ENCODE assay signal across 8 cellular contexts in the genomic region with DNA sequence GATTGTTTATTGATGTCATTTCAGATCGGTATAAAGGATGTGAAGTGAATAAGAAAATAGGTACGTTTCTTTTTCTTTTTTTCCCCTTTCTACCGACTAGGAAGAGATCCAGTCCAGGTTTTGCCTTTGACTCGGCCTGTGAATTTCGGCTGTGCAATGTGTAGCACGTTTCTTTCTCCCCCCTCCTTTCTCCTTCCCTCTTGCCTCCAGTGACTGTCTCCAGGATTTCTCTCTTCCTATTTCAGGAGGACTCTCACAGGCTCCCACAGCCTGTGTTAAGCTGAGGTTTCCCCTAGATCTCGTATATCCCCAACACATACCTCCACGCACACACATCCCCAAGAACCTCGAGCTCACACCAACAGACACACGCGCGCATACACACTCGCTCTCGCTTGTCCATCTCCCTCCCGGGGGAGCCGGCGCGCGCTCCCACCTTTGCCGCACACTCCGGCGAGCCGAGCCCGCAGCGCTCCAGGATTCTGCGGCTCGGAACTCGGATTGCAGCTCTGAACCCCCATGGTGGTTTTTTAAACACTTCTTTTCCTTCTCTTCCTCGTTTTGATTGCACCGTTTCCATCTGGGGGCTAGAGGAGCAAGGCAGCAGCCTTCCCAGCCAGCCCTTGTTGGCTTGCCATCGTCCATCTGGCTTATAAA. TPM values are rescaled to one million over a fixed set of nuclear protein-coding genes. Genes with fewer than 3 reads are reported as not detected.
A peak's percentile ranks its signal among the peaks of the same experiment; 100 is the strongest.
DNase-seq lines count a peak whose midpoint lies in the region; ATAC-seq and TF ChIP-seq lines count a peak whose summit lies in the region.

A gene (plus strand): TSS at position 185 of the 657 bp plus-strand sequence.

- DNase-seq in A172 (ENCODE audit: low spot score) (peak; percentile 86), erythroblast (lab: John Stamatoyannopoulos, UW) (peak; percentile 1 to 2), mucosa of gallbladder (ENCODE audit: low spot score) (peak; percentile 48), Calu3 (no peak)
- DNase-seq in activated CD4-positive, alpha-beta T cell treated with anti-CD3 and anti-CD28 coated beads for 1 hour = no peak

- peak within 1 kb of the TSS; percentile 84 for H3K4me3 ChIP-seq in HUES6 (ENCODE audit: low read depth, low read length)

- CTCF ChIA-PET in Calu3 (lab: Charles Lee) = no interaction called here

- peaks cover 60% of the 10 kb centered on the region for H3K4me1 ChIP-seq in HUES6 (ENCODE audit: control insufficient read depth, insufficient read depth, low read length)

- no peaks in the 10 kb centered on the region for H3K27me3 Mint-ChIP-seq in Calu3 (ENCODE audit: unreplicated experiment)

- no peaks in the 10 kb centered on the region for H3K27me3 ChIP-seq in HUES6 (ENCODE audit: control insufficient read depth, insufficient read depth, low read length)

- H3K9ac ChIP-seq in HUES6 (ENCODE audit: low read length) = peak within 1 kb of the TSS; percentile 95

- peaks cover 6% of the 10 kb centered on the region for H3K9me3 Mint-ChIP-seq in Calu3 (ENCODE audit: low read depth, unreplicated experiment)

- ATAC-seq in GM21723 (IDR thresholded peaks at IDR 0.05; ENCODE audit: unreplicated experiment) = no peak

- no peaks in the 10 kb centered on the region for H3K4me1 Mint-ChIP-seq in Calu3 (ENCODE audit: low read depth, unreplicated experiment)

- no peak within 1 kb of the TSS for H3K27ac Mint-ChIP-seq in Calu3 (ENCODE audit: unreplicated experiment)

- no peak for TF ChIP-seq POLR2A in erythroblast (IDR thresholded peaks at IDR 0.05; ENCODE audit: low read length)

- no TSS peak for BruUV-seq in Calu3 (replicated peaks; lab: Mats Ljungman, UMichigan)

- no peaks in the 10 kb centered on the region for H3K36me3 ChIP-seq in HUES6 (ENCODE audit: control insufficient read depth, insufficient read depth, low read length)

- H3K9me3 ChIP-seq in HUES6 (ENCODE audit: control insufficient read depth, insufficient read depth, low read depth, low read length) = no peaks in the 10 kb centered on the region

- no peak within 1 kb of the TSS for H3K4me3 Mint-ChIP-seq in Calu3 (ENCODE audit: low read depth, unreplicated experiment)

- H3K27ac ChIP-seq in HUES6 (ENCODE audit: low read depth, low read length) = peak within 1 kb of the TSS; percentile 85

- intact Hi-C loops in Calu3 (cut with micrococcal nuclease; ENCODE audit: unreplicated experiment) = no loop called here

- no peaks in the 10 kb centered on the region for H3K36me3 Mint-ChIP-seq in Calu3 (ENCODE audit: insufficient read depth, unreplicated experiment)

- no peak for TF ChIP-seq CTCF in Calu3 (IDR thresholded peaks at IDR 0.05; ENCODE audit: unreplicated experiment)

TF ChIP-seq in PFSK-1, 5 proteins besides CTCF, POLR2A, EP300 and RAD21:
- 0 out of 2 replicates have a peak, but pooled peaks have one; percentile 66 for TF ChIP-seq SIN3A (IDR thresholded peaks at IDR 0.05; ENCODE audit: borderline replicate concordance, insufficient read depth, low read length)
- TF ChIP-seq FOXP2 (optimal IDR thresholded peaks at IDR 0.05; ENCODE audit: borderline replicate concordance, extremely low read depth, extremely low read length, insufficient read depth) = peak; percentile 10
- TF ChIP-seq TAF1 (IDR thresholded peaks at IDR 0.05; ENCODE audit: borderline replicate concordance, insufficient read depth, low read length) = peak; percentile 94
- TF ChIP-seq POLR2AphosphoS5 (IDR thresholded peaks at IDR 0.05; ENCODE audit: low read depth, low read length) = peak; percentile 89; the same call in 1 of the 2 replicates
- TF ChIP-seq, protein P1, sequence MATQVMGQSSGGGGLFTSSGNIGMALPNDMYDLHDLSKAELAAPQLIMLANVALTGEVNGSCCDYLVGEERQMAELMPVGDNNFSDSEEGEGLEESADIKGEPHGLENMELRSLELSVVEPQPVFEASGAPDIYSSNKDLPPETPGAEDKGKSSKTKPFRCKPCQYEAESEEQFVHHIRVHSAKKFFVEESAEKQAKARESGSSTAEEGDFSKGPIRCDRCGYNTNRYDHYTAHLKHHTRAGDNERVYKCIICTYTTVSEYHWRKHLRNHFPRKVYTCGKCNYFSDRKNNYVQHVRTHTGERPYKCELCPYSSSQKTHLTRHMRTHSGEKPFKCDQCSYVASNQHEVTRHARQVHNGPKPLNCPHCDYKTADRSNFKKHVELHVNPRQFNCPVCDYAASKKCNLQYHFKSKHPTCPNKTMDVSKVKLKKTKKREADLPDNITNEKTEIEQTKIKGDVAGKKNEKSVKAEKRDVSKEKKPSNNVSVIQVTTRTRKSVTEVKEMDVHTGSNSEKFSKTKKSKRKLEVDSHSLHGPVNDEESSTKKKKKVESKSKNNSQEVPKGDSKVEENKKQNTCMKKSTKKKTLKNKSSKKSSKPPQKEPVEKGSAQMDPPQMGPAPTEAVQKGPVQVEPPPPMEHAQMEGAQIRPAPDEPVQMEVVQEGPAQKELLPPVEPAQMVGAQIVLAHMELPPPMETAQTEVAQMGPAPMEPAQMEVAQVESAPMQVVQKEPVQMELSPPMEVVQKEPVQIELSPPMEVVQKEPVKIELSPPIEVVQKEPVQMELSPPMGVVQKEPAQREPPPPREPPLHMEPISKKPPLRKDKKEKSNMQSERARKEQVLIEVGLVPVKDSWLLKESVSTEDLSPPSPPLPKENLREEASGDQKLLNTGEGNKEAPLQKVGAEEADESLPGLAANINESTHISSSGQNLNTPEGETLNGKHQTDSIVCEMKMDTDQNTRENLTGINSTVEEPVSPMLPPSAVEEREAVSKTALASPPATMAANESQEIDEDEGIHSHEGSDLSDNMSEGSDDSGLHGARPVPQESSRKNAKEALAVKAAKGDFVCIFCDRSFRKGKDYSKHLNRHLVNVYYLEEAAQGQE (IDR thresholded peaks at IDR 0.05; ENCODE audit: insufficient read depth in 1 of 2, low read depth in 2 of 2, low read length in 2 of 2) = peak in 1 of 2 experiments; percentile 66; a peak in 2 of 4 replicates

RNA-seq across cellular contexts. Expression of the gene that starts here (rescaled TPM):
- total RNA-seq in A172 (2014; rRNA removed; shearing (Covaris generic)) = 5.1 and 6.1 TPM in 2 replicates
- 28.0 TPM for polyA plus RNA-seq in PFSK-1 (2012; ENCODE audit: insufficient read length, low read depth)
- total RNA-seq in mucosa of gallbladder = 24.0 TPM
- total RNA-seq in Calu3 (2022) = not detected in 2 replicates

Comparison
In these comparisons a context has a peak if more than half of its experiments do, and no peak if none do; other contexts are left out.
1. DNase-seq: peak in A172 (single experiment), erythroblast (2 of 2) and mucosa of gallbladder (single experiment); none in activated CD4-positive, alpha-beta T cell treated with anti-CD3 and anti-CD28 coated beads for 1 hour (single experiment) and Calu3 (single experiment).